ENCODE assay signal across 23 cellular contexts in genomic region chr12:118447181-118447580, GRCh38.
DNase-seq lines count a peak whose midpoint lies in the region; ATAC-seq and TF ChIP-seq lines count a peak whose summit lies in the region.
"Had no signal": no experiment of that assay in that cellular context is flagged by ENCODE, and none has a peak within 500 bp of the region (broad histone marks: within the 10 kb centered on the region; RNA-seq: fewer than 3 reads in every experiment).

No MANE protein-coding gene starts in this region.

- peak overlapping the region; percentile 82 for H3K4me2 ChIP-seq in KMS-11
- H3K4me2 ChIP-seq: BLaER1 had no signal

- no peaks in the 10 kb centered on the region for H3K36me3 ChIP-seq in KMS-11 (ENCODE audit: insufficient read depth)
- H3K36me3 ChIP-seq: BE2C, BLaER1 had no signal

- H3K79me2 ChIP-seq in KMS-11 (ENCODE audit: insufficient read depth, low read depth) = no peaks in the 10 kb centered on the region

- H3K27me3 Mint-ChIP-seq in stimulated activated memory B cell treated with anti-CD40 and anti-IgM and Interleukin-4, amounts not matched to agents 10 μg/mL and 1 μg/mL and 100 μg/mL, for 72 hours = peaks cover 21% of the 10 kb centered on the region

- H3K4me3 Mint-ChIP-seq in stimulated activated memory B cell treated with anti-CD40 and anti-IgM and Interleukin-4, amounts not matched to agents 10 μg/mL and 1 μg/mL and 100 μg/mL, for 72 hours = no peak overlapping the region
- H3K4me3 Mint-ChIP-seq: CD14-positive monocyte; CD4-positive, alpha-beta memory T cell; CD4-positive, CD25-positive, alpha-beta regulatory T cell; CD8-positive, alpha-beta memory T cell had no signal

- TF ChIP-seq CTCF in KMS-11 (conservative IDR thresholded peaks at IDR 0.05; ENCODE audit: low read depth, low read length) = no peak

- no peak overlapping the region; the same call in 1 of the 2 replicates for H2AFZ ChIP-seq in KMS-11 (ENCODE audit: low read depth)

- no peaks in the 10 kb centered on the region for H3K4me1 Mint-ChIP-seq in stimulated activated memory B cell treated with anti-CD40 and anti-IgM and Interleukin-4, amounts not matched to agents 10 μg/mL and 1 μg/mL and 100 μg/mL, for 72 hours
- H3K4me1 Mint-ChIP-seq: CD14-positive monocyte; CD4-positive, alpha-beta memory T cell; CD4-positive, CD25-positive, alpha-beta regulatory T cell; CD8-positive, alpha-beta memory T cell had no signal

- H3K27me3 ChIP-seq in KMS-11 (ENCODE audit: insufficient read depth, low read depth) = no peaks in the 10 kb centered on the region
- H3K27me3 ChIP-seq: BE2C, BLaER1 had no signal

- H3K27ac Mint-ChIP-seq in stimulated activated memory B cell treated with anti-CD40 and anti-IgM and Interleukin-4, amounts not matched to agents 10 μg/mL and 1 μg/mL and 100 μg/mL, for 72 hours = no peak overlapping the region
- H3K27ac Mint-ChIP-seq: CD14-positive monocyte; CD4-positive, alpha-beta memory T cell; CD4-positive, CD25-positive, alpha-beta regulatory T cell; CD8-positive, alpha-beta memory T cell had no signal

- ATAC-seq in stimulated activated memory B cell treated with anti-CD40 and anti-IgM and Interleukin-4, amounts not matched to agents 10 μg/mL and 1 μg/mL and 100 μg/mL, for 72 hours = no peak
- ATAC-seq: GM12878 had no signal

- peaks cover 3% of the 10 kb centered on the region for H3K9me3 Mint-ChIP-seq in stimulated activated memory B cell treated with anti-CD40 and anti-IgM and Interleukin-4, amounts not matched to agents 10 μg/mL and 1 μg/mL and 100 μg/mL, for 72 hours

- H3K36me3 Mint-ChIP-seq in stimulated activated memory B cell treated with anti-CD40 and anti-IgM and Interleukin-4, amounts not matched to agents 10 μg/mL and 1 μg/mL and 100 μg/mL, for 72 hours = no peaks in the 10 kb centered on the region
- H3K36me3 Mint-ChIP-seq: CD14-positive monocyte; CD4-positive, alpha-beta memory T cell; CD8-positive, alpha-beta memory T cell had no signal

- peak overlapping the region; percentile 82 for H3K27ac ChIP-seq in KMS-11
- H3K27ac ChIP-seq: BLaER1 had no signal

- H3K4me3 ChIP-seq in KMS-11 (IDR thresholded peaks at IDR 0.05; ENCODE audit: insufficient read depth, low read depth, low read length) = no peak overlapping the region
- H3K4me3 ChIP-seq: BLaER1, GM12878 had no signal

- peaks cover 37% of the 10 kb centered on the region for H3K4me1 ChIP-seq in KMS-11 (ENCODE audit: low read depth, poor library complexity, severe bottlenecking)
- H3K4me1 ChIP-seq: BE2C, BLaER1 had no signal

- H3K9ac ChIP-seq in KMS-11 = peak overlapping the region; percentile 14; the same call in 1 of the 2 replicates
- H3K9ac ChIP-seq: BLaER1 had no signal

- H4K20me1 ChIP-seq in KMS-11 (ENCODE audit: insufficient read depth) = no peaks in the 10 kb centered on the region
- H4K20me1 ChIP-seq: BLaER1 had no signal

- peak; percentile 31 for DNase-seq in RPMI8226
- no peak for DNase-seq in T-helper 1 cell
- no peak for DNase-seq in GDM1 (lab: John Stamatoyannopoulos, UW)
- DNase-seq: 8988T; ACHN; BE2C; C1 segment of cervical spinal cord; CD4-positive, alpha-beta memory T cell; CD4-positive, CD25-positive, alpha-beta regulatory T cell; CD8-positive, alpha-beta memory T cell; COR-L47; DMS 273 treated with DMSO at 0.1 percent for 48 hours; DMS153; DMS53; DMS79; DND-41; EL; GF-D8 had no signal
